Comparison of ENCODE assay signal across 2 cellular contexts in genomic region chr14:53925201-53925766, GRCh38.
TF ChIP-seq lines count a peak whose summit lies in the region.

No MANE protein-coding gene starts in this region.

TF ChIP-seq in IMR-90, 13 proteins besides CTCF, POLR2A, EP300 and RAD21:
- TF ChIP-seq MAZ (IDR thresholded peaks at IDR 0.05; ENCODE audit: borderline replicate concordance, low read depth, low read length): no peak
- TF ChIP-seq RCOR1 (IDR thresholded peaks at IDR 0.05; ENCODE audit: insufficient replicate concordance, low read length): no peak
- no peak for TF ChIP-seq FOS (IDR thresholded peaks at IDR 0.05; ENCODE audit: low read depth, low read length)
- no peak for TF ChIP-seq CEBPB (IDR thresholded peaks at IDR 0.05; ENCODE audit: low read depth, low read length)
- TF ChIP-seq MXI1 (IDR thresholded peaks at IDR 0.05; ENCODE audit: borderline replicate concordance, low read depth, low read length): no peak
- no peak for TF ChIP-seq ELK1 (IDR thresholded peaks at IDR 0.05; ENCODE audit: borderline replicate concordance, low read depth, low read length)
- no peak for TF ChIP-seq CHD1 (IDR thresholded peaks at IDR 0.05; ENCODE audit: low read depth, low read length)
- TF ChIP-seq RFX5 (IDR thresholded peaks at IDR 0.05; ENCODE audit: low read depth, low read length): no peak
- TF ChIP-seq SMC3 (IDR thresholded peaks at IDR 0.05; ENCODE audit: low read depth, low read length): no peak
- no peak for TF ChIP-seq USF2 (IDR thresholded peaks at IDR 0.05; ENCODE audit: low read depth, low read length)
- TF ChIP-seq NFE2L2 (IDR thresholded peaks at IDR 0.05; ENCODE audit: low read depth, low read length): no peak
TF ChIP-seq in IMR-90: peak in this region for 0.

TF ChIP-seq in endothelial cell of umbilical vein, 7 proteins besides CTCF, POLR2A, EP300 and RAD21:
- TF ChIP-seq GATA2 (IDR thresholded peaks at IDR 0.05; ENCODE audit: insufficient read depth, insufficient read length, low read depth, low read length) (no peak), EZH2 (IDR thresholded peaks at IDR 0.05; ENCODE audit: borderline replicate concordance, low read depth, low read length, severe bottlenecking) (no peak), MYC (IDR thresholded peaks at IDR 0.05; ENCODE audit: low read depth, low read length) (no peak), POLR2AphosphoS5 (IDR thresholded peaks at IDR 0.05; ENCODE audit: insufficient read depth, low read depth, low read length) (no peak), JUN (IDR thresholded peaks at IDR 0.05; ENCODE audit: borderline replicate concordance, insufficient read depth, insufficient read length, low read depth) (no peak), FOS (IDR thresholded peaks at IDR 0.05; ENCODE audit: borderline replicate concordance, insufficient read depth, low read length) (no peak), MAX (IDR thresholded peaks at IDR 0.05; ENCODE audit: insufficient read depth, insufficient read length) (no peak)
